Comparison of ENCODE assay signal across 40 cellular contexts in the genomic region with DNA sequence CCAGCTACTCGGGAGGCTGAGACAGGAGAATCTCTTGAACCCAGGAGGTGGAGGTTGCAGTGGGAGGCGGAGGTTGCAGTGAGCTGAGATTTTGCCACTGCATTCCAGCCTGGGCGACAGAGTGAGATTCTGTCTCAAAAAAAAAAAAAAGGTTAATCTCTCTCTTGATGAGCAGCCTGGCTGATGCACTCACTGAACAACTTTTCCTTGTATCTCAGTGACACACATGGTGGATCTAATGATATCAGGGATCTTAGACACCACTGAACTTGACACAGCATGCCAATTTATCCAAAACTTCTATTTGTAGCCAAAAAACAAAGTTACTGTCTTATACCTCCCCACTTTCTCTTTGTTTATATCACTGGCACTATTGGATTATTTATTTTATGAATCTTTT. TPM values are rescaled to one million over a fixed set of nuclear protein-coding genes. Genes with fewer than 3 reads are reported as not detected.
"Had no signal": no experiment of that assay in that cellular context is flagged by ENCODE, and none has a peak within 500 bp of the region (broad histone marks: within the 10 kb centered on the region; RNA-seq: fewer than 3 reads in every experiment).

No MANE protein-coding gene starts in this region.

- H3K27me3 ChIP-seq: adrenal gland, ascending aorta, body of pancreas, brain microvascular endothelial cell, breast epithelium, cardiac muscle cell had no signal

- H3K4me1 Mint-ChIP-seq: activated naive CD4-positive, alpha-beta T cell treated with anti-CD3 and anti-CD28 coated beads, Interleukin-2, amount 50 U/mL, for 24 hours; activated naive CD8-positive, alpha-beta T cell treated with anti-CD3 and anti-CD28 coated beads for 36 hours; activated naive CD8-positive, alpha-beta T cell treated with anti-CD3 and anti-CD28 coated beads, Interleukin-2, amount 10 ng/mL, durations not matched to agents 7 days and 5 days; activated T-helper 17 cell treated with anti-CD3 and anti-CD28 coated beads, Interleukin-2, amount 50 U/mL, for 72 hours; central memory CD8-positive, alpha-beta T cell had no signal

- H3K9me3 Mint-ChIP-seq: activated naive CD4-positive, alpha-beta T cell treated with anti-CD3 and anti-CD28 coated beads for 36 hours; activated naive CD4-positive, alpha-beta T cell treated with anti-CD3 and anti-CD28 coated beads, Interleukin-2, amount 10 ng/mL, durations not matched to agents 7 days and 5 days; activated naive CD4-positive, alpha-beta T cell treated with anti-CD3 and anti-CD28 coated beads, Interleukin-2, amount 50 U/mL, for 24 hours; activated naive CD4-positive, alpha-beta T cell treated with anti-CD3 and anti-CD28 coated beads, Interleukin-2, amount 50 U/mL, for 72 hours; activated naive CD8-positive, alpha-beta T cell treated with anti-CD3 and anti-CD28 coated beads for 36 hours; activated naive CD8-positive, alpha-beta T cell treated with anti-CD3 and anti-CD28 coated beads, Interleukin-2, amount 10 ng/mL, durations not matched to agents 7 days and 5 days; activated naive CD8-positive, alpha-beta T cell treated with anti-CD3 and anti-CD28 coated beads, Interleukin-2, amount 50 U/mL, for 24 hours; activated T-cell treated with anti-CD3 and anti-CD28 coated beads, Interleukin-2, amount 50 U/mL, for 24 hours; activated T-cell treated with anti-CD3 and anti-CD28 coated beads, Interleukin-2, amount 50 U/mL, for 4 hours; activated T-cell treated with anti-CD3 and anti-CD28 coated beads, Interleukin-2, amount 50 U/mL, for 72 hours; activated T-helper 1 cell treated with anti-CD3 and anti-CD28 coated beads, Interleukin-12 subunit alpha, Interleukin-12 subunit beta, Interleukin-2, Interleukin-4 antibody, amounts not matched to agents 30 ng/mL and 10 ng/mL and 1 ng/mL, durations not matched to agents 14 hours and 24 hours and 36 hours; activated T-helper 17 cell treated with anti-CD3 and anti-CD28 coated beads, Interleukin-2, amount 50 U/mL, for 72 hours; activated T-helper 2 cell treated with anti-CD3 and anti-CD28 coated beads, Interferon-gamma antibody, Interleukin-2, Interleukin-4, amounts not matched to agents 10 μg/mL and 5 μg/mL and 100 μg/mL, durations not matched to agents 14 hours and 24 hours and 36 hours; brain; central memory CD8-positive, alpha-beta T cell had no signal

- H3K4me1 ChIP-seq: adrenal gland, ascending aorta, body of pancreas, breast epithelium had no signal

- FAIRE-seq: astrocyte, bronchial epithelial cell had no signal

- ATAC-seq: activated naive CD4-positive, alpha-beta T cell treated with anti-CD3 and anti-CD28 coated beads, Interleukin-2, amount 50 U/mL, for 72 hours; activated naive CD8-positive, alpha-beta T cell treated with anti-CD3 and anti-CD28 coated beads, Interleukin-2, amount 50 U/mL, for 24 hours; activated T-cell treated with anti-CD3 and anti-CD28 coated beads, Interleukin-2, amount 50 U/mL, for 4 hours; activated T-cell treated with anti-CD3 and anti-CD28 coated beads, Interleukin-2, amount 50 U/mL, for 72 hours; activated T-helper 17 cell treated with anti-CD3 and anti-CD28 coated beads, Interleukin-2, amount 50 U/mL, for 72 hours; body of pancreas had no signal

- H3K27me3 Mint-ChIP-seq: activated naive CD4-positive, alpha-beta T cell treated with anti-CD3 and anti-CD28 coated beads, Interleukin-2, amount 50 U/mL, for 24 hours; activated naive CD8-positive, alpha-beta T cell; activated naive CD8-positive, alpha-beta T cell treated with anti-CD3 and anti-CD28 coated beads for 36 hours; activated naive CD8-positive, alpha-beta T cell treated with anti-CD3 and anti-CD28 coated beads, Interleukin-2, amount 50 U/mL, for 24 hours; activated T-cell treated with anti-CD3 and anti-CD28 coated beads, Interleukin-2, amount 50 U/mL, for 24 hours; activated T-helper 17 cell treated with anti-CD3 and anti-CD28 coated beads, Interleukin-2, amount 50 U/mL, for 72 hours; brain; central memory CD8-positive, alpha-beta T cell had no signal

- H3K4me3 Mint-ChIP-seq: activated naive CD4-positive, alpha-beta T cell treated with anti-CD3 and anti-CD28 coated beads for 36 hours; activated naive CD4-positive, alpha-beta T cell treated with anti-CD3 and anti-CD28 coated beads, Interleukin-2, amount 10 ng/mL, durations not matched to agents 7 days and 5 days; activated naive CD4-positive, alpha-beta T cell treated with anti-CD3 and anti-CD28 coated beads, Interleukin-2, amount 50 U/mL, for 24 hours; activated naive CD8-positive, alpha-beta T cell; activated naive CD8-positive, alpha-beta T cell treated with anti-CD3 and anti-CD28 coated beads for 36 hours; activated naive CD8-positive, alpha-beta T cell treated with anti-CD3 and anti-CD28 coated beads, Interleukin-2, amount 10 ng/mL, durations not matched to agents 7 days and 5 days; activated naive CD8-positive, alpha-beta T cell treated with anti-CD3 and anti-CD28 coated beads, Interleukin-2, amount 50 U/mL, for 24 hours; activated T-cell treated with anti-CD3 and anti-CD28 coated beads, Interleukin-2, amount 50 U/mL, for 24 hours; activated T-cell treated with anti-CD3 and anti-CD28 coated beads, Interleukin-2, amount 50 U/mL, for 4 hours; activated T-cell treated with anti-CD3 and anti-CD28 coated beads, Interleukin-2, amount 50 U/mL, for 72 hours; activated T-helper 1 cell treated with anti-CD3 and anti-CD28 coated beads, Interleukin-12 subunit alpha, Interleukin-12 subunit beta, Interleukin-2, Interleukin-4 antibody, amounts not matched to agents 30 ng/mL and 10 ng/mL and 1 ng/mL, durations not matched to agents 14 hours and 24 hours and 36 hours; activated T-helper 17 cell treated with anti-CD3 and anti-CD28 coated beads, Interleukin-2, amount 50 U/mL, for 72 hours; brain; central memory CD8-positive, alpha-beta T cell had no signal

- H3K27ac Mint-ChIP-seq: activated naive CD4-positive, alpha-beta T cell treated with anti-CD3 and anti-CD28 coated beads for 36 hours; activated naive CD4-positive, alpha-beta T cell treated with anti-CD3 and anti-CD28 coated beads, Interleukin-2, amount 10 ng/mL, durations not matched to agents 7 days and 5 days; activated naive CD4-positive, alpha-beta T cell treated with anti-CD3 and anti-CD28 coated beads, Interleukin-2, amount 50 U/mL, for 24 hours; activated naive CD4-positive, alpha-beta T cell treated with anti-CD3 and anti-CD28 coated beads, Interleukin-2, amount 50 U/mL, for 72 hours; activated naive CD8-positive, alpha-beta T cell; activated naive CD8-positive, alpha-beta T cell treated with anti-CD3 and anti-CD28 coated beads for 36 hours; activated naive CD8-positive, alpha-beta T cell treated with anti-CD3 and anti-CD28 coated beads, Interleukin-2, amount 10 ng/mL, durations not matched to agents 7 days and 5 days; activated naive CD8-positive, alpha-beta T cell treated with anti-CD3 and anti-CD28 coated beads, Interleukin-2, amount 50 U/mL, for 24 hours; activated T-cell treated with anti-CD3 and anti-CD28 coated beads, Interleukin-2, amount 50 U/mL, for 24 hours; activated T-cell treated with anti-CD3 and anti-CD28 coated beads, Interleukin-2, amount 50 U/mL, for 72 hours; activated T-helper 1 cell treated with anti-CD3 and anti-CD28 coated beads, Interleukin-12 subunit alpha, Interleukin-12 subunit beta, Interleukin-2, Interleukin-4 antibody, amounts not matched to agents 30 ng/mL and 10 ng/mL and 1 ng/mL, durations not matched to agents 14 hours and 24 hours and 36 hours; activated T-helper 17 cell treated with anti-CD3 and anti-CD28 coated beads, Interleukin-2, amount 50 U/mL, for 72 hours; activated T-helper 2 cell treated with anti-CD3 and anti-CD28 coated beads, Interferon-gamma antibody, Interleukin-2, Interleukin-4, amounts not matched to agents 10 μg/mL and 5 μg/mL and 100 μg/mL, durations not matched to agents 14 hours and 24 hours and 36 hours; brain had no signal

- H3K4me3 ChIP-seq: adrenal gland, ascending aorta, body of pancreas, breast epithelium, cardiac muscle cell had no signal

- H3K36me3 Mint-ChIP-seq: activated naive CD4-positive, alpha-beta T cell treated with anti-CD3 and anti-CD28 coated beads, Interleukin-2, amount 10 ng/mL, durations not matched to agents 7 days and 5 days; activated naive CD4-positive, alpha-beta T cell treated with anti-CD3 and anti-CD28 coated beads, Interleukin-2, amount 50 U/mL, for 24 hours; activated naive CD4-positive, alpha-beta T cell treated with anti-CD3 and anti-CD28 coated beads, Interleukin-2, amount 50 U/mL, for 72 hours; activated naive CD8-positive, alpha-beta T cell; activated naive CD8-positive, alpha-beta T cell treated with anti-CD3 and anti-CD28 coated beads for 36 hours; activated naive CD8-positive, alpha-beta T cell treated with anti-CD3 and anti-CD28 coated beads, Interleukin-2, amount 10 ng/mL, durations not matched to agents 7 days and 5 days; brain had no signal

- H3K27ac ChIP-seq: adrenal gland, ascending aorta, body of pancreas, brain microvascular endothelial cell, breast epithelium, cardiac muscle cell had no signal

- H3K9me3 ChIP-seq: adrenal gland, ascending aorta, body of pancreas, breast epithelium had no signal

- H3K36me3 ChIP-seq: adrenal gland, ascending aorta, brain microvascular endothelial cell, breast epithelium, cardiac muscle cell had no signal

- DNase-seq: activated effector memory CD4-positive, alpha-beta T cell treated with anti-CD3 and anti-CD28 coated beads, Interleukin-2, amount 50 U/mL, for 16 hours; activated effector memory CD4-positive, alpha-beta T cell treated with Interleukin-2 at 50 U/mL for 16 hours; activated gamma-delta T cell; activated gamma-delta T cell treated with Interleukin-2 at 50 U/mL for 16 hours; activated naive CD4-positive, alpha-beta T cell; activated naive CD4-positive, alpha-beta T cell treated with anti-CD3 and anti-CD28 coated beads for 36 hours; activated naive CD4-positive, alpha-beta T cell treated with anti-CD3 and anti-CD28 coated beads, Interleukin-2, amount 10 ng/mL, durations not matched to agents 7 days and 5 days; activated naive CD4-positive, alpha-beta T cell treated with anti-CD3 and anti-CD28 coated beads, Interleukin-2, amount 50 U/mL, for 16 hours; activated naive CD4-positive, alpha-beta T cell treated with Interleukin-2 at 50 U/mL for 16 hours; activated naive CD8-positive, alpha-beta T cell treated with anti-CD3 and anti-CD28 coated beads for 36 hours; activated naive CD8-positive, alpha-beta T cell treated with anti-CD3 and anti-CD28 coated beads, Interleukin-2, amount 10 ng/mL, durations not matched to agents 7 days and 5 days; activated naive CD8-positive, alpha-beta T cell treated with anti-CD3 and anti-CD28 coated beads, Interleukin-2, amount 50 U/mL, for 24 hours; activated T-cell treated with anti-CD3 and anti-CD28 coated beads, Interleukin-2, amount 50 U/mL, for 1 hour; activated T-cell treated with anti-CD3 and anti-CD28 coated beads, Interleukin-2, amount 50 U/mL, for 24 hours; activated T-cell treated with anti-CD3 and anti-CD28 coated beads, Interleukin-2, amount 50 U/mL, for 4 hours; activated T-cell treated with anti-CD3 and anti-CD28 coated beads, Interleukin-2, amount 50 U/mL, for 48 hours; activated T-cell treated with anti-CD3 and anti-CD28 coated beads, Interleukin-2, amount 50 U/mL, for 72 hours; adrenal gland; amniotic stem cell; aorta; body of pancreas; brain microvascular endothelial cell; central memory CD4-positive, alpha-beta T cell; cerebellar nuclear complex had no signal

RNA-seq across cellular contexts. Expression of gene RHBDL2, which starts 16.2 kb away (rescaled TPM):
- total RNA-seq: activated naive CD4-positive, alpha-beta T cell treated with anti-CD3 and anti-CD28 coated beads for 36 hours; activated naive CD4-positive, alpha-beta T cell treated with anti-CD3 and anti-CD28 coated beads, Interleukin-2, amount 50 U/mL, for 72 hours; activated naive CD8-positive, alpha-beta T cell treated with anti-CD3 and anti-CD28 coated beads for 36 hours; activated naive CD8-positive, alpha-beta T cell treated with anti-CD3 and anti-CD28 coated beads, Interleukin-2, amount 10 ng/mL, durations not matched to agents 7 days and 5 days; activated T-cell treated with anti-CD3 and anti-CD28 coated beads, Interleukin-2, amount 50 U/mL, for 4 hours; activated T-cell treated with anti-CD3 and anti-CD28 coated beads, Interleukin-2, amount 50 U/mL, for 72 hours; activated T-helper 1 cell treated with anti-CD3 and anti-CD28 coated beads, Interleukin-12 subunit alpha, Interleukin-12 subunit beta, Interleukin-2, Interleukin-4 antibody, amounts not matched to agents 30 ng/mL and 10 ng/mL and 1 ng/mL, durations not matched to agents 14 hours and 24 hours and 36 hours; activated T-helper 17 cell treated with anti-CD3 and anti-CD28 coated beads, Interleukin-2, amount 50 U/mL, for 72 hours; activated T-helper 2 cell treated with anti-CD3 and anti-CD28 coated beads, Interferon-gamma antibody, Interleukin-2, Interleukin-4, amounts not matched to agents 10 μg/mL and 5 μg/mL and 100 μg/mL, durations not matched to agents 14 hours and 24 hours and 36 hours; ascending aorta; astrocyte; cardiac muscle cell; cardiac septum; chondrocyte had no signal
- polyA plus RNA-seq: aorta had no signal

RNA-seq across cellular contexts. Expression of gene GJA9, which starts 44.0 kb away (rescaled TPM):
- total RNA-seq: activated naive CD4-positive, alpha-beta T cell treated with anti-CD3 and anti-CD28 coated beads for 36 hours; activated naive CD4-positive, alpha-beta T cell treated with anti-CD3 and anti-CD28 coated beads, Interleukin-2, amount 50 U/mL, for 72 hours; activated naive CD8-positive, alpha-beta T cell treated with anti-CD3 and anti-CD28 coated beads for 36 hours; activated naive CD8-positive, alpha-beta T cell treated with anti-CD3 and anti-CD28 coated beads, Interleukin-2, amount 10 ng/mL, durations not matched to agents 7 days and 5 days; activated T-cell treated with anti-CD3 and anti-CD28 coated beads, Interleukin-2, amount 50 U/mL, for 4 hours; activated T-cell treated with anti-CD3 and anti-CD28 coated beads, Interleukin-2, amount 50 U/mL, for 72 hours; activated T-helper 1 cell treated with anti-CD3 and anti-CD28 coated beads, Interleukin-12 subunit alpha, Interleukin-12 subunit beta, Interleukin-2, Interleukin-4 antibody, amounts not matched to agents 30 ng/mL and 10 ng/mL and 1 ng/mL, durations not matched to agents 14 hours and 24 hours and 36 hours; activated T-helper 17 cell treated with anti-CD3 and anti-CD28 coated beads, Interleukin-2, amount 50 U/mL, for 72 hours; activated T-helper 2 cell treated with anti-CD3 and anti-CD28 coated beads, Interferon-gamma antibody, Interleukin-2, Interleukin-4, amounts not matched to agents 10 μg/mL and 5 μg/mL and 100 μg/mL, durations not matched to agents 14 hours and 24 hours and 36 hours; adrenal gland; aorta; ascending aorta; astrocyte; body of pancreas; breast epithelium; cardiac muscle cell; cardiac septum; cerebellum; chondrocyte had no signal
- polyA plus RNA-seq: adrenal gland, aorta, cardiac muscle cell had no signal
